Comparison of ENCODE assay signal across 1 cellular context in the genomic region with DNA sequence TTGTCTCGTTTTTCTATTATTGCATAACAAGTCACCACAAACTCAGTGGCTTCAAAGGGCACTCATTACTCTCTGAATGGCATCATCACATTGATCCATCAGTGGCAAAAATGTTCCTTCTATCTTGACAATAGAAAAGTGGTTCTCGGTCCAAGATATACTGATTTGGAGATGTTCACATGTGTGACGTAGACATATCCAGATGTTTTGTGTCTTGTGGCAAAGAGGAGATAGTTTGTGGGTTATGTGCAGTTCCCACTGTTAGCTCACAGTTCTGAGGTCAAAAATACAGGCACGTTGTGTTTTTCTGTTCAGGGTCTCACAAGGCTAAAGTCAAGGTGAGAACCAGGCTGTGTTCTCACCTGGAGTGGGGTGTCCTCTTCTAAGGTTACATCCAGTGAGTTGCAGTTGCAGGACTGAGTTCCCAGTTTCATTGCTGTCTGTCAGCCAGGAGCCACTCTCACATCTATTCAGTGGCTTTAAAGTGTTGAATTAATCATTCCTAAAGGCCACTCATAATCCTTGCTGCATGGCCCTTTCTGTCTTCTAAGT.
TF ChIP-seq lines count a peak whose summit lies in the region.

No MANE protein-coding gene starts in this region.

TF ChIP-seq in HepG2, 621 proteins besides CTCF, POLR2A, EP300 and RAD21:
- no peak for TF ChIP-seq ZNF543 (CRISPR knock-in tag; IDR thresholded peaks at IDR 0.05)
- TF ChIP-seq, protein P1, sequence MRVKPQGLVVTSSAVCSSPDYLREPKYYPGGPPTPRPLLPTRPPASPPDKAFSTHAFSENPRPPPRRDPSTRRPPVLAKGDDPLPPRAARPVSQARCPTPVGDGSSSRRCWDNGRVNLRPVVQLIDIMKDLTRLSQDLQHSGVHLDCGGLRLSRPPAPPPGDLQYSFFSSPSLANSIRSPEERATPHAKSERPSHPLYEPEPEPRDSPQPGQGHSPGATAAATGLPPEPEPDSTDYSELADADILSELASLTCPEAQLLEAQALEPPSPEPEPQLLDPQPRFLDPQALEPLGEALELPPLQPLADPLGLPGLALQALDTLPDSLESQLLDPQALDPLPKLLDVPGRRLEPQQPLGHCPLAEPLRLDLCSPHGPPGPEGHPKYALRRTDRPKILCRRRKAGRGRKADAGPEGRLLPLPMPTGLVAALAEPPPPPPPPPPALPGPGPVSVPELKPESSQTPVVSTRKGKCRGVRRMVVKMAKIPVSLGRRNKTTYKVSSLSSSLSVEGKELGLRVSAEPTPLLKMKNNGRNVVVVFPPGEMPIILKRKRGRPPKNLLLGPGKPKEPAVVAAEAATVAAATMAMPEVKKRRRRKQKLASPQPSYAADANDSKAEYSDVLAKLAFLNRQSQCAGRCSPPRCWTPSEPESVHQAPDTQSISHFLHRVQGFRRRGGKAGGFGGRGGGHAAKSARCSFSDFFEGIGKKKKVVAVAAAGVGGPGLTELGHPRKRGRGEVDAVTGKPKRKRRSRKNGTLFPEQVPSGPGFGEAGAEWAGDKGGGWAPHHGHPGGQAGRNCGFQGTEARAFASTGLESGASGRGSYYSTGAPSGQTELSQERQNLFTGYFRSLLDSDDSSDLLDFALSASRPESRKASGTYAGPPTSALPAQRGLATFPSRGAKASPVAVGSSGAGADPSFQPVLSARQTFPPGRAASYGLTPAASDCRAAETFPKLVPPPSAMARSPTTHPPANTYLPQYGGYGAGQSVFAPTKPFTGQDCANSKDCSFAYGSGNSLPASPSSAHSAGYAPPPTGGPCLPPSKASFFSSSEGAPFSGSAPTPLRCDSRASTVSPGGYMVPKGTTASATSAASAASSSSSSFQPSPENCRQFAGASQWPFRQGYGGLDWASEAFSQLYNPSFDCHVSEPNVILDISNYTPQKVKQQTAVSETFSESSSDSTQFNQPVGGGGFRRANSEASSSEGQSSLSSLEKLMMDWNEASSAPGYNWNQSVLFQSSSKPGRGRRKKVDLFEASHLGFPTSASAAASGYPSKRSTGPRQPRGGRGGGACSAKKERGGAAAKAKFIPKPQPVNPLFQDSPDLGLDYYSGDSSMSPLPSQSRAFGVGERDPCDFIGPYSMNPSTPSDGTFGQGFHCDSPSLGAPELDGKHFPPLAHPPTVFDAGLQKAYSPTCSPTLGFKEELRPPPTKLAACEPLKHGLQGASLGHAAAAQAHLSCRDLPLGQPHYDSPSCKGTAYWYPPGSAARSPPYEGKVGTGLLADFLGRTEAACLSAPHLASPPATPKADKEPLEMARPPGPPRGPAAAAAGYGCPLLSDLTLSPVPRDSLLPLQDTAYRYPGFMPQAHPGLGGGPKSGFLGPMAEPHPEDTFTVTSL (CRISPR knock-in tag; IDR thresholded peaks at IDR 0.05; ENCODE audit: borderline replicate concordance) = no peak
- TF ChIP-seq CREB1 (IDR thresholded peaks at IDR 0.05) = peak; percentile 76
- no peak for TF ChIP-seq CREB1 (CRISPR knock-in tag; IDR thresholded peaks at IDR 0.05)
- TF ChIP-seq, protein P2, sequence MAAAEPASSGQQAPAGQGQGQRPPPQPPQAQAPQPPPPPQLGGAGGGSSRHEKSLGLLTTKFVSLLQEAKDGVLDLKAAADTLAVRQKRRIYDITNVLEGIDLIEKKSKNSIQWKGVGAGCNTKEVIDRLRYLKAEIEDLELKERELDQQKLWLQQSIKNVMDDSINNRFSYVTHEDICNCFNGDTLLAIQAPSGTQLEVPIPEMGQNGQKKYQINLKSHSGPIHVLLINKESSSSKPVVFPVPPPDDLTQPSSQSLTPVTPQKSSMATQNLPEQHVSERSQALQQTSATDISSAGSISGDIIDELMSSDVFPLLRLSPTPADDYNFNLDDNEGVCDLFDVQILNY (CRISPR knock-in tag; conservative IDR thresholded peaks at IDR 0.05) = no peak
TF ChIP-seq in HepG2: peak in this region for 1.
